In genomic region chr11:133818302-133818701, GRCh38 we compare ENCODE assay signal across 21 cellular contexts. TPM values are rescaled to one million over a fixed set of nuclear protein-coding genes. Genes with fewer than 3 reads are reported as not detected.
A peak's percentile ranks its signal among the peaks of the same experiment; 100 is the strongest.
DNase-seq lines count a peak whose midpoint lies in the region; TF ChIP-seq lines count a peak whose summit lies in the region.
"Had no signal": no experiment of that assay in that cellular context is flagged by ENCODE, and none has a peak within 500 bp of the region (broad histone marks: within the 10 kb centered on the region; RNA-seq: fewer than 3 reads in every experiment).

No MANE protein-coding gene starts in this region.

- H3K9me3 ChIP-seq in right atrium auricular region: no peaks in the 10 kb centered on the region

- H3K27me3 Mint-ChIP-seq in osteocyte (ENCODE audit: unreplicated experiment) (no peaks in the 10 kb centered on the region), immature natural killer cell (ENCODE audit: low read depth in 3 of 3) (peaks cover 0 to 3% (median 3%) of the 10 kb centered on the region in 3 donors)

- H3K27ac ChIP-seq in right atrium auricular region: no peak overlapping the region

- H3K27me3 ChIP-seq in right atrium auricular region: no peaks in the 10 kb centered on the region

- H3K9me3 Mint-ChIP-seq in osteocyte (ENCODE audit: unreplicated experiment): peaks cover 5% of the 10 kb centered on the region
- H3K9me3 Mint-ChIP-seq in immature natural killer cell: no peaks in the 10 kb centered on the region
- H3K9me3 Mint-ChIP-seq: GM23338, H9 had no signal

- no peak overlapping the region for H3K4me3 ChIP-seq in right atrium auricular region
- H3K4me3 ChIP-seq: GM23338 had no signal

- H3K36me3 Mint-ChIP-seq in osteocyte (ENCODE audit: unreplicated experiment): no peaks in the 10 kb centered on the region
- H3K36me3 Mint-ChIP-seq in immature natural killer cell: no peaks in the 10 kb centered on the region
- H3K36me3 Mint-ChIP-seq: CD4-positive, alpha-beta memory T cell had no signal

- no peak for TF ChIP-seq CTCF in right atrium auricular region (IDR thresholded peaks at IDR 0.05)
- TF ChIP-seq CTCF in osteocyte (IDR thresholded peaks at IDR 0.05): no peak

- H3K4me3 Mint-ChIP-seq in osteocyte (ENCODE audit: unreplicated experiment) (no peak overlapping the region), immature natural killer cell (no peak overlapping the region)
- H3K4me3 Mint-ChIP-seq: CD4-positive, alpha-beta memory T cell; GM23338; H9 had no signal

- H3K27ac Mint-ChIP-seq in osteocyte (ENCODE audit: unreplicated experiment) (no peak overlapping the region), immature natural killer cell (no peak overlapping the region)
- H3K27ac Mint-ChIP-seq: GM23338, H9 had no signal

- intact Hi-C loops in cardiac septum (cut with DNase I): no loop called here

- DNase-seq in cardiac septum (ENCODE audit: low spot score) (peak; percentile 27), right atrium auricular region (ENCODE audit: low spot score) (no peak), islet precursor cell (peak; percentile 46), osteocyte (ENCODE audit: extremely low spot score, unreplicated experiment) (peak; percentile 83), mesenteric fat pad (ENCODE audit: low spot score) (no peak), immature natural killer cell (no peak)
- DNase-seq: C1 segment of cervical spinal cord; Calu3; CD4-positive, alpha-beta memory T cell; COR-L47; DMS53; DMS79 treated with DMSO at 0.1 percent for 48 hours; GF-D8 had no signal

- no peaks in the 10 kb centered on the region for H3K4me1 ChIP-seq in right atrium auricular region

- H3K4me1 Mint-ChIP-seq in osteocyte (ENCODE audit: unreplicated experiment) (no peaks in the 10 kb centered on the region), immature natural killer cell (no peaks in the 10 kb centered on the region)
- H3K4me1 Mint-ChIP-seq: CD4-positive, alpha-beta memory T cell had no signal

- H3K36me3 ChIP-seq in right atrium auricular region: no peaks in the 10 kb centered on the region

RNA-seq across cellular contexts. Expression of gene SPATA19, which starts 27.0 kb away (rescaled TPM):
- total RNA-seq in cardiac septum: not detected
- total RNA-seq in right atrium auricular region: not detected
- not detected in 2 replicates for total RNA-seq in osteocyte
- not detected for total RNA-seq in mesenteric fat pad
- polyA plus RNA-seq in immature natural killer cell: not detected
- total RNA-seq: A172; A673; Calu3; CD4-positive, alpha-beta memory T cell; Daoy; G401; GM23338; H4; H9 had no signal
- polyA plus RNA-seq: BJ; CD4-positive, alpha-beta memory T cell; GM23338 had no signal

Comparison
In these comparisons a context has a peak if more than half of its experiments do, and no peak if none do; other contexts are left out.
1. DNase-seq: peak in cardiac septum (single experiment), islet precursor cell (single experiment) and osteocyte (single experiment); none in right atrium auricular region (single experiment), mesenteric fat pad (single experiment) and immature natural killer cell (0 of 3).